8 cellular contexts compared by ENCODE assay signal in genomic region chr19:5789886-5790572, GRCh38. TPM values are rescaled to one million over a fixed set of nuclear protein-coding genes. Genes with fewer than 3 reads are reported as not detected.
DNase-seq lines count a peak whose midpoint lies in the region; ATAC-seq and TF ChIP-seq lines count a peak whose summit lies in the region.

No MANE protein-coding gene starts in this region.

- H3K4me1 Mint-ChIP-seq in naive thymus-derived CD8-positive, alpha-beta T cell: peaks cover 13 to 21% (median 16%) of the 10 kb centered on the region in 4 donors

- H3K36me3 Mint-ChIP-seq in naive thymus-derived CD8-positive, alpha-beta T cell: peaks cover 4 to 39% (median 13%) of the 10 kb centered on the region in 3 donors

- no peak for TF ChIP-seq CTCF in AG09309 (IDR thresholded peaks at IDR 0.05; ENCODE audit: control insufficient read depth, insufficient read depth, low read depth, low read length, missing control alignments)
- TF ChIP-seq CTCF in LNCaP clone FGC (IDR thresholded peaks at IDR 0.05; ENCODE audit: control insufficient read depth, extremely low read depth, insufficient read depth): no peak
- TF ChIP-seq CTCF in dorsolateral prefrontal cortex (IDR thresholded peaks at IDR 0.05 in 54 of 56, conservative IDR thresholded peaks at IDR 0.05 in 2 of 56; ENCODE audit: low read depth in 1 of 56, partially characterized antibody in 56 of 56): no peak
- no peak for TF ChIP-seq CTCF in GM13977 (IDR thresholded peaks at IDR 0.05; ENCODE audit: extremely low read depth, insufficient read depth, missing control alignments)

- POLR2A ChIA-PET in naive thymus-derived CD8-positive, alpha-beta T cell (lab: Charles Lee): interaction anchor here (0.7 to 2.9 kb wide), 7 partner anchors 38 to 947 kb away, joined by 3 to 19 read pairs (median 4); partner anchors contain the start of genes CATSPERD, GPR108, LONP1 and NDUFA11

- peak overlapping the region; percentile 92 to 100 (median 99) for H3K4me3 Mint-ChIP-seq in naive thymus-derived CD8-positive, alpha-beta T cell

- peaks cover 0 to 2% (median 0%) of the 10 kb centered on the region in 5 donors for H3K27me3 Mint-ChIP-seq in naive thymus-derived CD8-positive, alpha-beta T cell

- peaks cover 0 to 3% (median 0%) of the 10 kb centered on the region in 9 donors for H3K9me3 Mint-ChIP-seq in naive thymus-derived CD8-positive, alpha-beta T cell

- peak overlapping the region in 54 of 59 donors; percentile 29 to 100 (median 98) for H3K27ac ChIP-seq in dorsolateral prefrontal cortex

- H3K27me3 ChIP-seq in dorsolateral prefrontal cortex: no peaks in the 10 kb centered on the region

- no peak for ATAC-seq in naive thymus-derived CD8-positive, alpha-beta T cell
- ATAC-seq in HG02938 (IDR thresholded peaks at IDR 0.05; ENCODE audit: unreplicated experiment): no peak
- ATAC-seq in GM18868 (IDR thresholded peaks at IDR 0.05; ENCODE audit: unreplicated experiment): no peak

- intact Hi-C loops in dorsolateral prefrontal cortex (cut with DNase I): loop anchor here (1.0 to 5.0 kb wide), 5 partner anchors 68 to 112 kb away; partner anchors contain the start of genes CATSPERD (in 2 of the 2), LONP1 (in 2 of the 2), NDUFA11 (in 2 of the 2) and VMAC (in 2 of the 2)

- H3K4me3 ChIP-seq in AG09309 (ENCODE audit: control insufficient read depth, low read depth, low read length): peak overlapping the region; percentile 55
- H3K4me3 ChIP-seq in LNCaP clone FGC (ENCODE audit: low read depth, low read length): peak overlapping the region; percentile 93
- H3K4me3 ChIP-seq in dorsolateral prefrontal cortex: peak overlapping the region; percentile 69 to 100 (median 93)

- in situ Hi-C loops in GM13977 (cut with MboI; ENCODE audit: low pct_unique_long_range_greater_than_20kb, low sequenced_read_pairs, unreplicated experiment): no loop called here

- DNase-seq in AG09309 (ENCODE audit: low read depth) (no peak), LNCaP clone FGC (ENCODE audit: low read depth) (no peak), dorsolateral prefrontal cortex (no peak), GM13977 (ENCODE audit: low spot score) (no peak), dedifferentiated amniotic fluid mesenchymal stem cell (ENCODE audit: extremely low spot score) (no peak)
- DNase-seq in naive thymus-derived CD8-positive, alpha-beta T cell: no peak

- H3K27ac Mint-ChIP-seq in naive thymus-derived CD8-positive, alpha-beta T cell: peak overlapping the region; percentile 99 to 100 (median 100)

RNA-seq across cellular contexts. Expression of gene DUS3L, which starts 0.9 kb away (rescaled TPM):
- total RNA-seq in dorsolateral prefrontal cortex: 10 to 100 TPM; 12.7 to 37.4 (median 23.8) TPM
- 100 to 1,000 TPM; 113 to 116 TPM for total RNA-seq in naive thymus-derived CD8-positive, alpha-beta T cell
- 10 to 100 TPM; 26.3 to 43.2 (median 41.1) TPM for polyA plus RNA-seq in naive thymus-derived CD8-positive, alpha-beta T cell

RNA-seq across cellular contexts. Expression of gene PRR22, which starts 5.5 kb away (rescaled TPM):
- total RNA-seq in dorsolateral prefrontal cortex: 1 to 10 TPM; 1.0 to 6.1 (median 2.8) TPM
- 1 to 10 TPM; 8.9 to 10.0 TPM for total RNA-seq in naive thymus-derived CD8-positive, alpha-beta T cell
- not detected for polyA plus RNA-seq in naive thymus-derived CD8-positive, alpha-beta T cell

RNA-seq across cellular contexts. Expression of gene NRTN, which starts 14.8 kb away (rescaled TPM):
- total RNA-seq in dorsolateral prefrontal cortex: 1 to 10 TPM in 2 of 120 experiments, under 1 TPM in 7, not detected in 111; 0.37 to 3.6 (median 0.51) TPM
- under 1 TPM; 0.82 to 0.88 TPM for total RNA-seq in naive thymus-derived CD8-positive, alpha-beta T cell
- polyA plus RNA-seq in naive thymus-derived CD8-positive, alpha-beta T cell: under 1 TPM; 0.19 to 0.88 (median 0.81) TPM

RNA-seq across cellular contexts. Expression of gene FUT6, which starts 49.5 kb away (rescaled TPM):
- 1 to 10 TPM in 3 of 120 experiments, under 1 TPM in 8, not detected in 109; 0.21 to 1.5 (median 0.46) TPM for total RNA-seq in dorsolateral prefrontal cortex
- total RNA-seq in naive thymus-derived CD8-positive, alpha-beta T cell: not detected
- polyA plus RNA-seq in naive thymus-derived CD8-positive, alpha-beta T cell: not detected
